8 cellular contexts compared by ENCODE assay signal in the genomic region with DNA sequence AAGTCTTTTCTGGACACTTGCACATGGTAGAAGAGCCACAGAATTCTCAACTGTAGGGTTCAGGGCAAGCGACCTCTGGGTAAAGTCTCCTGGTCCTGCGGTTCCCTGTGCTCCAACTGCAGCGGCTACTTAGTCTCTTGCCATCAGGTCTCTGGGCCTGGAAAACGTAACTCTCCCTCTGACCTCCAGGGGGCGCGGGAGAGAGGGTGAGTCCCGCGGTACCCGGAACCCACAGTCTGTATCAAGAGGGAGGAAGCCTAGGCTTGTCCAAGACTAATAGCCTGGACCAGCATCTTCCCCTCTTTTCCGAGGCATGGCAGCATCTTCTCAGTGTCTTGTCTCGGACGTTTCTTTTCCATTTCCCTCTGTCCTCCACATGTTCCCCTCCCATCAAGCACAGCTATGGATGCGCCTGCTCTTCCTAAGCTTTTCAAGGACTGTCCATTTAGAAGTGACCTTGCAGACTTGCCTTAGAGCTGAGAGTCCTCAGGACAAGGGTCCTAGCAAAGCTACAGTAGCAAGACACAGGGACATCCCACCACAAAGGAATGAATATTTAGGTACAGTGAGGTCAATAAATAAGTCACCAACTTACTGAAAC. TPM values are rescaled to one million over a fixed set of nuclear protein-coding genes. Genes with fewer than 3 reads are reported as not detected.
DNase-seq lines count a peak whose midpoint lies in the region; ATAC-seq, FAIRE-seq and TF ChIP-seq lines count a peak whose summit lies in the region.

No MANE protein-coding gene starts in this region.

- no peak for TF ChIP-seq EP300 in sigmoid colon (IDR thresholded peaks at IDR 0.05)

- H3K4me1 ChIP-seq in sigmoid colon, result no peaks in the 10 kb centered on the region

- no peaks in the 10 kb centered on the region for H3K9me3 ChIP-seq in sigmoid colon

- H3K27ac ChIP-seq in sigmoid colon, result no peak overlapping the region

- FAIRE-seq in RCC 7860 (lab: Jason Lieb, UNC), result no peak

- intact Hi-C loops in sigmoid colon (cut with DNase I), result loop anchor here (5.0 kb wide), 1 partner anchor 314 kb away; no protein-coding TSS in a partner anchor

- WGBS in sigmoid colon, 2 donors, result 23 to 27% methylated on average over 13 of the region's 13 CpGs

- H3K4me3 ChIP-seq in sigmoid colon, result no peak overlapping the region

- DNase-seq in DMS53 treated with DMSO at 0.1 percent for 48 hours (lab: John Stamatoyannopoulos, UW; ENCODE audit: unreplicated experiment) (peak; percentile 57), RCC 7860 (ENCODE audit: low spot score) (peak; percentile 22), germinal center (ENCODE audit: low spot score) (peak; percentile 69), sigmoid colon (peak; percentile 69)
- DNase-seq in activated T-cell treated with anti-CD3 and anti-CD28 coated beads, Interleukin-2, amount 50 U/mL, for 48 hours, result peak; percentile 67 to 69

- H3K27me3 ChIP-seq in sigmoid colon, result peaks cover 0 to 3% (median 0%) of the 10 kb centered on the region in 3 donors

- peak in 3 of 4 experiments; percentile 24 to 40 (median 27) for TF ChIP-seq CTCF in sigmoid colon (IDR thresholded peaks at IDR 0.05)

- no peak for TF ChIP-seq POLR2A in sigmoid colon (IDR thresholded peaks at IDR 0.05)

- H3K36me3 ChIP-seq in sigmoid colon, result no peaks in the 10 kb centered on the region

- ATAC-seq in HG02798 (IDR thresholded peaks at IDR 0.05; ENCODE audit: poor library complexity, unreplicated experiment), result peak; percentile 53
- ATAC-seq in HG02938 (IDR thresholded peaks at IDR 0.05; ENCODE audit: unreplicated experiment), result no peak
- no peak for ATAC-seq in HG03196 (IDR thresholded peaks at IDR 0.05; ENCODE audit: unreplicated experiment)

RNA-seq across cellular contexts. Expression of a gene that starts 59.3 kb away (rescaled TPM):
- under 1 TPM in 1 of 4 donors, not detected in 3; 0.28 TPM for total RNA-seq in sigmoid colon
- under 1 TPM in 2 of 3 donors, not detected in 1; 0.23 to 0.45 TPM for polyA plus RNA-seq in sigmoid colon
